ENCODE assay signal across 16 cellular contexts in genomic region chr15:77584201-77584600, GRCh38. TPM values are rescaled to one million over a fixed set of nuclear protein-coding genes. Genes with fewer than 3 reads are reported as not detected.
DNase-seq lines count a peak whose midpoint lies in the region; ATAC-seq, FAIRE-seq and TF ChIP-seq lines count a peak whose summit lies in the region.
"Had no signal": no experiment of that assay in that cellular context is flagged by ENCODE, and none has a peak within 500 bp of the region (broad histone marks: within the 10 kb centered on the region; RNA-seq: fewer than 3 reads in every experiment).

No MANE protein-coding gene starts in this region.

- no peaks in the 10 kb centered on the region for H3K4me1 Mint-ChIP-seq in endothelial cell (ENCODE audit: unreplicated experiment)
- H3K4me1 Mint-ChIP-seq in activated T-cell treated with anti-CD3 and anti-CD28 coated beads, Interleukin-2, amount 50 U/mL, for 4 hours (ENCODE audit: low read depth) = no peaks in the 10 kb centered on the region
- H3K4me1 Mint-ChIP-seq: activated CD4-positive, alpha-beta T cell treated with anti-CD3 and anti-CD28 coated beads, Interleukin-2, amount 10 ng/mL, durations not matched to agents 7 days and 5 days; activated naive CD4-positive, alpha-beta T cell treated with anti-CD3 and anti-CD28 coated beads, Interleukin-2, amount 10 ng/mL, durations not matched to agents 7 days and 5 days had no signal

- H3K36me3 Mint-ChIP-seq in endothelial cell (ENCODE audit: low read depth, unreplicated experiment) = peaks cover 7% of the 10 kb centered on the region
- H3K36me3 Mint-ChIP-seq in activated T-cell treated with anti-CD3 and anti-CD28 coated beads, Interleukin-2, amount 50 U/mL, for 4 hours (ENCODE audit: insufficient read depth) = no peaks in the 10 kb centered on the region
- H3K36me3 Mint-ChIP-seq: activated naive CD4-positive, alpha-beta T cell treated with anti-CD3 and anti-CD28 coated beads, Interleukin-2, amount 10 ng/mL, durations not matched to agents 7 days and 5 days had no signal

- peak; percentile 31; the same call in 1 of the 2 replicates for TF ChIP-seq CTCF in AG04450 (IDR thresholded peaks at IDR 0.05; ENCODE audit: low read depth, low read length)
- TF ChIP-seq CTCF in GM12872 (IDR thresholded peaks at IDR 0.05; ENCODE audit: insufficient read depth, low read depth, low read length) = peak; percentile 48
- no peak for TF ChIP-seq CTCF in endothelial cell (IDR thresholded peaks at IDR 0.05; ENCODE audit: unreplicated experiment)

- no peak overlapping the region for H3K4me3 ChIP-seq in AG04450 (ENCODE audit: low read depth, low read length)
- H3K4me3 ChIP-seq: gastroesophageal sphincter, SK-N-MC, tibial artery had no signal

- peaks cover 13% of the 10 kb centered on the region for H3K27me3 Mint-ChIP-seq in endothelial cell (ENCODE audit: unreplicated experiment)
- peaks cover 8% of the 10 kb centered on the region for H3K27me3 Mint-ChIP-seq in activated T-cell treated with anti-CD3 and anti-CD28 coated beads, Interleukin-2, amount 50 U/mL, for 4 hours (ENCODE audit: low read depth)
- H3K27me3 Mint-ChIP-seq: activated CD4-positive, alpha-beta T cell treated with anti-CD3 and anti-CD28 coated beads, Interleukin-2, amount 10 ng/mL, durations not matched to agents 7 days and 5 days had no signal

- no peak overlapping the region for H3K27ac Mint-ChIP-seq in endothelial cell (ENCODE audit: unreplicated experiment)
- H3K27ac Mint-ChIP-seq: activated CD4-positive, alpha-beta T cell treated with anti-CD3 and anti-CD28 coated beads, Interleukin-2, amount 10 ng/mL, durations not matched to agents 7 days and 5 days; activated naive CD4-positive, alpha-beta T cell treated with anti-CD3 and anti-CD28 coated beads, Interleukin-2, amount 10 ng/mL, durations not matched to agents 7 days and 5 days; IgD-negative memory B cell had no signal

- DNase-seq in AG04450 (ENCODE audit: low read depth, low spot score) (no peak), NOMO-1 treated with dmso at 0.1 percent for 144 hours (lab: John Stamatoyannopoulos, UW; ENCODE audit: unreplicated experiment) (peak; percentile 1), endothelial cell (ENCODE audit: low spot score) (peak; percentile 35), GM12892 (ENCODE audit: insufficient read length) (no peak)
- DNase-seq in activated T-cell treated with anti-CD3 and anti-CD28 coated beads, Interleukin-2, amount 50 U/mL, for 4 hours = no peak
- DNase-seq: activated CD4-positive, alpha-beta T cell treated with anti-CD3 and anti-CD28 coated beads, Interleukin-2, amount 10 ng/mL, durations not matched to agents 7 days and 5 days; activated naive CD4-positive, alpha-beta T cell treated with anti-CD3 and anti-CD28 coated beads, Interleukin-2, amount 10 ng/mL, durations not matched to agents 7 days and 5 days; mesenchymal stem cell; tibial artery had no signal

- POLR2A ChIA-PET in AG04450 (lab: Yijun Ruan, JAX) = no interaction called here

- CTCF ChIA-PET in AG04450 (lab: Charles Lee) = interaction anchor here (0.6 kb wide), 1 partner anchor 644 kb away, joined by 4 read pairs; no protein-coding TSS in a partner anchor

- H3K27ac ChIP-seq in AG04450 (ENCODE audit: low read depth, low read length) = no peak overlapping the region
- H3K27ac ChIP-seq: gastroesophageal sphincter, SK-N-MC, tibial artery had no signal

- no peak for ATAC-seq in activated T-cell treated with anti-CD3 and anti-CD28 coated beads, Interleukin-2, amount 50 U/mL, for 4 hours
- ATAC-seq in GM18858 (IDR thresholded peaks at IDR 0.05; ENCODE audit: unreplicated experiment) (no peak), HG03457 (IDR thresholded peaks at IDR 0.05; ENCODE audit: unreplicated experiment) (no peak)
- ATAC-seq: gastroesophageal sphincter had no signal

- FAIRE-seq in GM12892 (lab: Jason Lieb, UNC) = no peak
- FAIRE-seq: colon had no signal

- no peaks in the 10 kb centered on the region; the same call in none of the 2 replicates for H3K9me3 ChIP-seq in AG04450 (ENCODE audit: control insufficient read depth, insufficient read depth, low read length)
- H3K9me3 ChIP-seq: gastroesophageal sphincter, tibial artery had no signal

- no peak for TF ChIP-seq POLR2A in GM12892 (IDR thresholded peaks at IDR 0.05; ENCODE audit: low read depth, low read length)

- no peak overlapping the region for H3K4me3 Mint-ChIP-seq in endothelial cell (ENCODE audit: unreplicated experiment)
- H3K4me3 Mint-ChIP-seq in activated T-cell treated with anti-CD3 and anti-CD28 coated beads, Interleukin-2, amount 50 U/mL, for 4 hours = no peak overlapping the region
- H3K4me3 Mint-ChIP-seq: activated CD4-positive, alpha-beta T cell treated with anti-CD3 and anti-CD28 coated beads, Interleukin-2, amount 10 ng/mL, durations not matched to agents 7 days and 5 days; activated naive CD4-positive, alpha-beta T cell treated with anti-CD3 and anti-CD28 coated beads, Interleukin-2, amount 10 ng/mL, durations not matched to agents 7 days and 5 days had no signal

- no peaks in the 10 kb centered on the region for H3K9me3 Mint-ChIP-seq in endothelial cell (ENCODE audit: unreplicated experiment)
- H3K9me3 Mint-ChIP-seq in activated T-cell treated with anti-CD3 and anti-CD28 coated beads, Interleukin-2, amount 50 U/mL, for 4 hours = no peaks in the 10 kb centered on the region
- H3K9me3 Mint-ChIP-seq: activated CD4-positive, alpha-beta T cell treated with anti-CD3 and anti-CD28 coated beads, Interleukin-2, amount 10 ng/mL, durations not matched to agents 7 days and 5 days; activated naive CD4-positive, alpha-beta T cell treated with anti-CD3 and anti-CD28 coated beads, Interleukin-2, amount 10 ng/mL, durations not matched to agents 7 days and 5 days had no signal

- H3K27me3 ChIP-seq in AG04450 (ENCODE audit: control insufficient read depth, insufficient read depth, low read length) = peaks cover 43% of the 10 kb centered on the region

RNA-seq across cellular contexts. Expression of gene LINGO1, which starts 48.5 kb away (rescaled TPM):
- not detected in 2 replicates for polyA plus RNA-seq in AG04450 (2011; rRNA removed)
- not detected in 2 replicates for polyA minus RNA-seq in AG04450 (2011; rRNA and poly(A)+ RNA removed)
- total RNA-seq in endothelial cell (ENCODE audit: unreplicated experiment) = 18.8 TPM
- total RNA-seq in activated T-cell treated with anti-CD3 and anti-CD28 coated beads, Interleukin-2, amount 50 U/mL, for 4 hours = not detected
- polyA plus RNA-seq in GM12892 (2012; ENCODE audit: missing spikeins) = 0.11 TPM
- total RNA-seq: activated CD4-positive, alpha-beta T cell treated with anti-CD3 and anti-CD28 coated beads, Interleukin-2, amount 10 ng/mL, durations not matched to agents 7 days and 5 days had no signal
- polyA plus RNA-seq: IgD-negative memory B cell had no signal

Comparison
In these comparisons a context has a peak if more than half of its experiments do, and no peak if none do; other contexts are left out.
1. DNase-seq: peak in NOMO-1 treated with dmso at 0.1 percent for 144 hours (single experiment) and endothelial cell (single experiment); none in AG04450 (single experiment), activated T-cell treated with anti-CD3 and anti-CD28 coated beads, Interleukin-2, amount 50 U/mL, for 4 hours (single experiment) and GM12892 (single experiment).
2. RNA of gene LINGO1, which starts 48.5 kb away (total RNA-seq): 18.8 TPM in endothelial cell (single experiment); not detected in activated T-cell treated with anti-CD3 and anti-CD28 coated beads, Interleukin-2, amount 50 U/mL, for 4 hours; every median in the first group is over 10 times any median in the second.